26 cellular contexts compared by ENCODE assay signal in genomic region chr1:30975217-30975616, GRCh38.
DNase-seq lines count a peak whose midpoint lies in the region; ATAC-seq, FAIRE-seq and TF ChIP-seq lines count a peak whose summit lies in the region.
"Had no signal": no experiment of that assay in that cellular context is flagged by ENCODE, and none has a peak within 500 bp of the region (broad histone marks: within the 10 kb centered on the region; RNA-seq: fewer than 3 reads in every experiment).

No MANE protein-coding gene starts in this region.

- H3K27ac ChIP-seq in H9 (ENCODE audit: insufficient read length, low read depth, low read length), result no peak overlapping the region
- H3K27ac ChIP-seq in HepG2 (ENCODE audit: extremely low read length, insufficient read depth, low read length), result peak overlapping the region; percentile 50
- H3K27ac ChIP-seq: coronary artery had no signal

- H2BK15ac ChIP-seq in H9 (ENCODE audit: low read depth, low read length), result no peak overlapping the region

- H3K27me3 ChIP-seq in H9 (ENCODE audit: insufficient read depth, low read length) (no peaks in the 10 kb centered on the region), HepG2 (ENCODE audit: control insufficient read depth in 1 of 2, insufficient read depth in 2 of 2, low read length in 2 of 2) (no peaks in the 10 kb centered on the region)
- H3K27me3 ChIP-seq: upper lobe of left lung had no signal

- H3K79me1 ChIP-seq in H9 (ENCODE audit: insufficient read depth, low read depth, low read length, poor library complexity, severe bottlenecking), result peaks cover 10% of the 10 kb centered on the region

- no peak overlapping the region for H2BK20ac ChIP-seq in H9 (ENCODE audit: low read depth, low read length, poor library complexity, severe bottlenecking)

- no peak overlapping the region for H3K4me2 ChIP-seq in H9 (ENCODE audit: insufficient read depth, insufficient read length, low read length)
- no peak overlapping the region for H3K4me2 ChIP-seq in HepG2 (ENCODE audit: low read depth, low read length)

- POLR2A ChIA-PET in HepG2 (lab: Yijun Ruan, JAX), result interaction anchor here (0.7 kb wide), 1 partner anchor 120 kb away, joined by 3 read pairs; no protein-coding TSS in a partner anchor

- intact Hi-C loops in CD14-positive monocyte (cut with micrococcal nuclease), result no loop called here
- intact Hi-C loops in HepG2 (cut with micrococcal nuclease; ENCODE audit: unreplicated experiment), result no loop called here

- H3K9ac ChIP-seq in H9 (ENCODE audit: extremely low read depth, insufficient read length, low read length) (no peak overlapping the region), HepG2 (ENCODE audit: insufficient read depth, low read depth, low read length) (no peak overlapping the region)

- H3K79me2 ChIP-seq in H9 (ENCODE audit: insufficient read depth, low read length) (peaks cover 5% of the 10 kb centered on the region; the same call in 1 of the 2 replicates), HepG2 (ENCODE audit: insufficient read depth, low read length) (peaks cover 55% of the 10 kb centered on the region)

- FAIRE-seq in HepG2 (lab: Jason Lieb, UNC) (no peak), GM12892 (lab: Jason Lieb, UNC) (no peak)
- FAIRE-seq: frontal cortex, GM19239, K562 had no signal

- no peak overlapping the region for H2AFZ ChIP-seq in H9 (ENCODE audit: low read length)
- no peak overlapping the region for H2AFZ ChIP-seq in HepG2 (ENCODE audit: low read length)

- no peak overlapping the region for H3K56ac ChIP-seq in H9 (ENCODE audit: insufficient read length, low read depth, low read length)

- H3T11ph ChIP-seq in H9 (ENCODE audit: low read length), result no peak overlapping the region

- H3K4me1 ChIP-seq in H9 (ENCODE audit: insufficient read depth, low read length) (no peaks in the 10 kb centered on the region), HepG2 (ENCODE audit: insufficient read depth, low read length) (peaks cover 49% of the 10 kb centered on the region)

- no peak overlapping the region for H3K14ac ChIP-seq in H9 (ENCODE audit: insufficient read depth, low read length)

- no peak overlapping the region for H2BK120ac ChIP-seq in H9 (ENCODE audit: low read depth, low read length, poor library complexity, severe bottlenecking)

- no peaks in the 10 kb centered on the region for H3K23me2 ChIP-seq in H9 (ENCODE audit: insufficient read length, low read depth, low read length, poor library complexity, severe bottlenecking)

- no peak for DNase-seq in CD14-positive monocyte (ENCODE audit: low spot score)
- DNase-seq in H9, result no peak
- DNase-seq in HepG2 (ENCODE audit: low spot score), result peak; percentile 62
- no peak for DNase-seq in stimulated activated effector memory CD8-positive, alpha-beta T cell treated with anti-CD3 and anti-CD28 coated beads, Interleukin-12 subunit alpha, Interleukin-12 subunit beta, amount 100 ng/mL, for 72 hours (ENCODE audit: low spot score in 2 of 2)
- no peak for DNase-seq in GM12892 (ENCODE audit: insufficient read length)
- no peak for DNase-seq in NOMO-1 treated with DMSO at 0.1 percent for 48 hours (lab: John Stamatoyannopoulos, UW; ENCODE audit: unreplicated experiment)
- DNase-seq in NCI-H510A (lab: John Stamatoyannopoulos, UW), result no peak
- DNase-seq: activated B cell treated with CpG ODN at 0.5 μM for 24 hours; activated CD4-positive, alpha-beta T cell treated with anti-CD3 and anti-CD28 coated beads, Interleukin-2, amount 50 U/mL, for 1 hour; activated naive CD4-positive, alpha-beta T cell treated with anti-CD3 and anti-CD28 coated beads, Interleukin-2, amount 10 ng/mL, durations not matched to agents 7 days and 5 days; amygdala; DMS153; hippocampal formation; left colon; naive thymus-derived CD4-positive, alpha-beta T cell; NCI-H1105; NCI-H1930; NCI-H526 treated with DMSO at 0.1 percent for 48 hours; SIG-M5; SW 1271; upper lobe of left lung had no signal

- H3K4ac ChIP-seq in H9 (ENCODE audit: low read depth, low read length), result no peak overlapping the region

- no peak overlapping the region for H4K91ac ChIP-seq in H9 (ENCODE audit: insufficient read length, low read depth, low read length)

- H4K5ac ChIP-seq in H9 (ENCODE audit: insufficient read length, low read depth, low read length), result no peak overlapping the region

- peak; percentile 76 for ATAC-seq in HepG2
- ATAC-seq in stimulated activated effector memory CD8-positive, alpha-beta T cell treated with anti-CD3 and anti-CD28 coated beads, Interleukin-12 subunit alpha, Interleukin-12 subunit beta, amount 100 ng/mL, for 72 hours, result no peak
- ATAC-seq: K562; naive thymus-derived CD4-positive, alpha-beta T cell had no signal

- H3K9me3 ChIP-seq in H9 (ENCODE audit: control insufficient read depth, low read depth, low read length) (no peaks in the 10 kb centered on the region), HepG2 (ENCODE audit: low read length) (no peaks in the 10 kb centered on the region)
- H3K9me3 ChIP-seq: upper lobe of left lung had no signal

- H3K4me3 ChIP-seq in HepG2 (replicated peaks in 1 of 3; ENCODE audit: insufficient read depth in 1 of 3, low read depth in 2 of 3, low read length in 3 of 3), result no peak overlapping the region
- H3K4me3 ChIP-seq: coronary artery, K562, upper lobe of left lung had no signal

- no peak overlapping the region for H3K18ac ChIP-seq in H9 (ENCODE audit: insufficient read length, low read depth, low read length)

- no peak overlapping the region for H2BK12ac ChIP-seq in H9 (ENCODE audit: insufficient read length, low read depth, low read length)

- H3K4me1 Mint-ChIP-seq in CD14-positive monocyte, result peaks cover 41% of the 10 kb centered on the region
- peaks cover 4 to 14% of the 10 kb centered on the region in 2 experiments; a peak in 3 of 4 replicates for H3K4me1 Mint-ChIP-seq in H9
- H3K4me1 Mint-ChIP-seq in stimulated activated effector memory CD8-positive, alpha-beta T cell treated with anti-CD3 and anti-CD28 coated beads, Interleukin-12 subunit alpha, Interleukin-12 subunit beta, amount 100 ng/mL, for 72 hours, result peaks cover 31% of the 10 kb centered on the region

- H3K27me3 Mint-ChIP-seq in CD14-positive monocyte (ENCODE audit: low read depth in 3 of 3) (peaks cover 0 to 2% (median 0%) of the 10 kb centered on the region in 3 donors), H9 (ENCODE audit: low read depth) (no peaks in the 10 kb centered on the region)
- H3K27me3 Mint-ChIP-seq: activated B cell treated with CpG ODN at 0.5 μM for 24 hours; activated naive CD4-positive, alpha-beta T cell treated with anti-CD3 and anti-CD28 coated beads, Interleukin-2, amount 10 ng/mL, durations not matched to agents 7 days and 5 days; naive thymus-derived CD4-positive, alpha-beta T cell had no signal

- H4K8ac ChIP-seq in H9 (replicated peaks; ENCODE audit: insufficient read length, low read depth, low read length), result no peak overlapping the region

- H3K4me3 Mint-ChIP-seq in CD14-positive monocyte (no peak overlapping the region), H9 (no peak overlapping the region)
- H3K4me3 Mint-ChIP-seq in stimulated activated effector memory CD8-positive, alpha-beta T cell treated with anti-CD3 and anti-CD28 coated beads, Interleukin-12 subunit alpha, Interleukin-12 subunit beta, amount 100 ng/mL, for 72 hours, result no peak overlapping the region
- H3K4me3 Mint-ChIP-seq: activated B cell treated with CpG ODN at 0.5 μM for 24 hours; activated naive CD4-positive, alpha-beta T cell treated with anti-CD3 and anti-CD28 coated beads, Interleukin-2, amount 10 ng/mL, durations not matched to agents 7 days and 5 days; activated T-helper 1 cell treated with anti-CD3 and anti-CD28 coated beads, Interleukin-12 subunit alpha, Interleukin-12 subunit beta, Interleukin-2, Interleukin-4 antibody, amounts not matched to agents 30 ng/mL and 10 ng/mL and 1 ng/mL, durations not matched to agents 14 hours and 24 hours and 36 hours; naive thymus-derived CD4-positive, alpha-beta T cell had no signal

- H2BK5ac ChIP-seq in H9 (ENCODE audit: insufficient read length, low read length), result no peak overlapping the region

- no peak overlapping the region for H2AK5ac ChIP-seq in H9 (ENCODE audit: insufficient read length, low read length)

- no peak overlapping the region for H3K23ac ChIP-seq in H9 (ENCODE audit: insufficient read length, low read depth, low read length)

- BruUV-seq in HepG2 (replicated peaks; lab: Mats Ljungman, UMichigan), result no TSS peak

- TF ChIP-seq EP300 in HepG2 (IDR thresholded peaks at IDR 0.05; ENCODE audit: low read depth in 2 of 2, low read length in 2 of 2) (0 out of 4 replicates have a peak, but pooled peaks of 1 of the 2 experiments have one; percentile 17), HepG2 (CRISPR knock-in tag; IDR thresholded peaks at IDR 0.05; ENCODE audit: borderline replicate concordance) (no peak)

- H3K27ac Mint-ChIP-seq in CD14-positive monocyte (peak overlapping the region in 4 of 7 donors; percentile 19 to 90 (median 48)), H9 (peak overlapping the region in 2 of 3 experiments; percentile 30 to 87; a peak in 2 of 7 replicates)
- H3K27ac Mint-ChIP-seq in stimulated activated effector memory CD8-positive, alpha-beta T cell treated with anti-CD3 and anti-CD28 coated beads, Interleukin-12 subunit alpha, Interleukin-12 subunit beta, amount 100 ng/mL, for 72 hours, result peak overlapping the region; percentile 89
- H3K27ac Mint-ChIP-seq: activated T-helper 1 cell treated with anti-CD3 and anti-CD28 coated beads, Interleukin-12 subunit alpha, Interleukin-12 subunit beta, Interleukin-2, Interleukin-4 antibody, amounts not matched to agents 30 ng/mL and 10 ng/mL and 1 ng/mL, durations not matched to agents 14 hours and 24 hours and 36 hours had no signal

- H3K36me3 ChIP-seq in HepG2 (replicated peaks in 1 of 2; ENCODE audit: control insufficient read depth in 1 of 2, insufficient read depth in 2 of 2, low read length in 2 of 2), result peaks cover 11 to 54% of the 10 kb centered on the region in 2 experiments

- no peaks in the 10 kb centered on the region for H4K20me1 ChIP-seq in H9 (ENCODE audit: control insufficient read depth, insufficient read depth, insufficient read length)
- H4K20me1 ChIP-seq in HepG2 (ENCODE audit: insufficient read depth, low read length), result peaks cover 64% of the 10 kb centered on the region

- TF ChIP-seq CTCF in CD14-positive monocyte (IDR thresholded peaks at IDR 0.05) (no peak), H9 (conservative IDR thresholded peaks at IDR 0.05) (no peak), HepG2 (CRISPR knock-in tag; IDR thresholded peaks at IDR 0.05) (no peak)

- H3K36me3 Mint-ChIP-seq in CD14-positive monocyte (peaks cover 44 to 58% of the 10 kb centered on the region in 2 donors), H9 (ENCODE audit: insufficient read depth in 1 of 3, low read depth in 3 of 3) (peaks cover 24 to 79% (median 70%) of the 10 kb centered on the region in 3 experiments; a peak in 6 of 7 replicates)
- peaks cover 100% of the 10 kb centered on the region for H3K36me3 Mint-ChIP-seq in stimulated activated effector memory CD8-positive, alpha-beta T cell treated with anti-CD3 and anti-CD28 coated beads, Interleukin-12 subunit alpha, Interleukin-12 subunit beta, amount 100 ng/mL, for 72 hours

- H3K9me3 Mint-ChIP-seq in CD14-positive monocyte, result no peaks in the 10 kb centered on the region
- no peaks in the 10 kb centered on the region for H3K9me3 Mint-ChIP-seq in H9
- H3K9me3 Mint-ChIP-seq in stimulated activated effector memory CD8-positive, alpha-beta T cell treated with anti-CD3 and anti-CD28 coated beads, Interleukin-12 subunit alpha, Interleukin-12 subunit beta, amount 100 ng/mL, for 72 hours, result no peaks in the 10 kb centered on the region
- H3K9me3 Mint-ChIP-seq: activated B cell treated with CpG ODN at 0.5 μM for 24 hours; activated naive CD4-positive, alpha-beta T cell treated with anti-CD3 and anti-CD28 coated beads, Interleukin-2, amount 10 ng/mL, durations not matched to agents 7 days and 5 days; activated T-helper 1 cell treated with anti-CD3 and anti-CD28 coated beads, Interleukin-12 subunit alpha, Interleukin-12 subunit beta, Interleukin-2, Interleukin-4 antibody, amounts not matched to agents 30 ng/mL and 10 ng/mL and 1 ng/mL, durations not matched to agents 14 hours and 24 hours and 36 hours; naive thymus-derived CD4-positive, alpha-beta T cell had no signal

- WGBS in H9 (ENCODE audit: extremely low coverage, insufficient read length, low lambda C conversion rate), result no CpG with 5 or more reads among the region's 3 CpGs
- WGBS in HepG2 (ENCODE audit: low lambda C conversion rate), result 57% methylated on average over 3 of the region's 3 CpGs

- CTCF ChIA-PET in HepG2 (lab: Yijun Ruan, JAX; ENCODE audit: low intra/inter-chr PET ratio, low total read pairs), result no interaction called here

- in situ Hi-C loops in HepG2 (cut with HindIII; ENCODE audit: extremely low pct_ligation_motif_present, low pct_unique_long_range_greater_than_20kb), result no loop called here

- TF ChIP-seq POLR2A in HepG2 (IDR thresholded peaks at IDR 0.05; ENCODE audit: insufficient read depth in 1 of 2, low read depth in 2 of 2, low read length in 2 of 2), result no peak
- TF ChIP-seq POLR2A in GM12892 (IDR thresholded peaks at IDR 0.05; ENCODE audit: low read depth, low read length), result no peak

- TF ChIP-seq RAD21 in HepG2 (CRISPR knock-in tag; IDR thresholded peaks at IDR 0.05), result no peak
